ENCODE assay signal across 18 cellular contexts in the genomic region with DNA sequence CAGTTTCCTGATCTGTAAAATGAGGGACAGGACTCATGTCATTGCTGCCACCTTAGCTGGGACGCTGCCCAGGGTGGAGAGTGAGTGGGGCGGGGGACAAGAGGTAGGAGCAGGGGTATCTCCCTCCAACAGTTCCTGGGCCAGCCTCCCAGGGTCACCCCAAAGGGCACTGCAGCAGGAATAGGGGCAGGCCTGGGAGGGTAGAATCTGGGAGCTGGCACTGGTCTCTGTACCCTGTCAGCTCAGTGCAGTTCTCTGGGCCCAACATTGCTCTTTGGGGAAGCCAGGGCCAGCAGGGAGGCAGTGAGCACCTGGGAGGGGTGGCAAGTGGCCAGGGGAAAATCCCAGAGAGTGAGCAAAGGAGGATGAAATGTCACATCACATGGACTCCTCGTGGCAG. TPM values are rescaled to one million over a fixed set of nuclear protein-coding genes. Genes with fewer than 3 reads are reported as not detected.
DNase-seq lines count a peak whose midpoint lies in the region; ATAC-seq, FAIRE-seq and TF ChIP-seq lines count a peak whose summit lies in the region.
"Had no signal": no experiment of that assay in that cellular context is flagged by ENCODE, and none has a peak within 500 bp of the region (broad histone marks: within the 10 kb centered on the region; RNA-seq: fewer than 3 reads in every experiment).

No MANE protein-coding gene starts in this region.

- H4K91ac ChIP-seq in neuronal stem cell (ENCODE audit: low read depth, low read length, poor library complexity) = no peak overlapping the region

- WGBS in neuronal stem cell (ENCODE audit: extremely low coverage in 2 of 2, insufficient read length in 2 of 2, insufficient replicate concordance in 1 of 2), 2 donors = no CpG with 5 or more reads among the region's 3 CpGs

- no peak overlapping the region for H3K4me2 ChIP-seq in neuronal stem cell (ENCODE audit: insufficient read depth, low read length, poor library complexity, severe bottlenecking)
- H3K4me2 ChIP-seq: PC-9 had no signal

- peak overlapping the region; percentile 50 for H3K23ac ChIP-seq in neuronal stem cell (ENCODE audit: low read depth, low read length, poor library complexity)

- no peak overlapping the region for H2BK120ac ChIP-seq in neuronal stem cell (ENCODE audit: low read depth, low read length)

- H3K27me3 Mint-ChIP-seq in activated CD8-positive, alpha-beta memory T cell treated with anti-CD3 and anti-CD28 coated beads, Interleukin-2, amount 10 ng/mL, durations not matched to agents 7 days and 5 days = peaks cover 33% of the 10 kb centered on the region

- no peaks in the 10 kb centered on the region for H3K4me1 Mint-ChIP-seq in activated CD8-positive, alpha-beta memory T cell treated with anti-CD3 and anti-CD28 coated beads, Interleukin-2, amount 10 ng/mL, durations not matched to agents 7 days and 5 days
- H3K4me1 Mint-ChIP-seq: CD14-positive monocyte had no signal

- H3K27me3 ChIP-seq in neuronal stem cell (ENCODE audit: control insufficient read depth in 3 of 3, insufficient read depth in 3 of 3, low read depth in 1 of 3, low read length in 3 of 3) = peaks cover 0 to 85% (median 2%) of the 10 kb centered on the region in 3 experiments

- H3K36me3 ChIP-seq in neuronal stem cell (replicated peaks in 1 of 2; ENCODE audit: control insufficient read depth in 2 of 2, insufficient read depth in 2 of 2, low read length in 2 of 2) = no peaks in the 10 kb centered on the region

- DNase-seq in activated CD8-positive, alpha-beta memory T cell treated with anti-CD3 and anti-CD28 coated beads for 24 hours = peak; percentile 48
- DNase-seq in activated CD8-positive, alpha-beta memory T cell treated with anti-CD3 and anti-CD28 coated beads, Interleukin-2, amount 10 ng/mL, durations not matched to agents 7 days and 5 days = no peak
- DNase-seq in fibroblast of the aortic adventitia (ENCODE audit: low read depth) (peak; percentile 22), neuronal stem cell (ENCODE audit: low spot score) (no peak), ureter (ENCODE audit: low spot score) (peak; percentile 36), H54 (ENCODE audit: insufficient read length, low spot score) (no peak), GF-D8 (lab: John Stamatoyannopoulos, UW) (no peak), HTR-8/SVneo (ENCODE audit: insufficient read length, low spot score) (no peak)
- DNase-seq: HCEC 1CT, NCI-H1436, NCI-H345, NCI-H526 treated with DMSO at 0.1 percent for 48 hours, PC-9 had no signal

- TF ChIP-seq CTCF in fibroblast of the aortic adventitia (IDR thresholded peaks at IDR 0.05; ENCODE audit: insufficient read depth, low read length) = no peak

- TF ChIP-seq POLR2A in H54 (IDR thresholded peaks at IDR 0.05; ENCODE audit: low read depth, low read length) = no peak

- H3K27ac ChIP-seq in neuronal stem cell (replicated peaks; ENCODE audit: low read length) = no peak overlapping the region
- H3K27ac ChIP-seq: PC-9 had no signal

- no peak overlapping the region for H2BK12ac ChIP-seq in neuronal stem cell (ENCODE audit: low read length)

- FAIRE-seq in H54 (lab: Jason Lieb, UNC) (no peak), HTR-8/SVneo (lab: Jason Lieb, UNC) (no peak)
- FAIRE-seq: A204.1, GM12878, GM18507 had no signal

- no peaks in the 10 kb centered on the region for H3K79me1 ChIP-seq in neuronal stem cell (ENCODE audit: low read depth, low read length)

- H3K27ac Mint-ChIP-seq in activated CD8-positive, alpha-beta memory T cell treated with anti-CD3 and anti-CD28 coated beads, Interleukin-2, amount 10 ng/mL, durations not matched to agents 7 days and 5 days = no peak overlapping the region
- H3K27ac Mint-ChIP-seq: CD14-positive monocyte had no signal

- H2BK5ac ChIP-seq in neuronal stem cell (ENCODE audit: low read length) = no peak overlapping the region

- H2AK5ac ChIP-seq in neuronal stem cell (ENCODE audit: low read depth, low read length) = no peak overlapping the region

- no peak overlapping the region for H3K9ac ChIP-seq in neuronal stem cell (ENCODE audit: low read depth, low read length, poor library complexity)

- no peak overlapping the region for H3K4ac ChIP-seq in neuronal stem cell (ENCODE audit: low read length)

- H2BK15ac ChIP-seq in neuronal stem cell (ENCODE audit: low read length) = no peak overlapping the region

- ATAC-seq in activated CD8-positive, alpha-beta memory T cell treated with anti-CD3 and anti-CD28 coated beads, Interleukin-2, amount 10 ng/mL, durations not matched to agents 7 days and 5 days = no peak

- peaks cover 0 to 9% of the 10 kb centered on the region in 2 donors for H3K4me1 ChIP-seq in neuronal stem cell (ENCODE audit: control insufficient read depth in 2 of 2, insufficient read depth in 1 of 2, low read depth in 1 of 2, low read length in 2 of 2)
- H3K4me1 ChIP-seq: Caco-2 had no signal

- no peak overlapping the region for H3K18ac ChIP-seq in neuronal stem cell (ENCODE audit: low read length)

- no peak overlapping the region for H3K14ac ChIP-seq in neuronal stem cell (ENCODE audit: low read length)

- H3K9me3 ChIP-seq in neuronal stem cell (replicated peaks in 1 of 2; ENCODE audit: control insufficient read depth in 2 of 2, insufficient read depth in 1 of 2, low read depth in 1 of 2, low read length in 2 of 2) = no peaks in the 10 kb centered on the region
- H3K9me3 ChIP-seq: Caco-2 had no signal

- H3K4me3 ChIP-seq in fibroblast of the aortic adventitia (ENCODE audit: low read depth, low read length) (no peak overlapping the region), neuronal stem cell (ENCODE audit: low read length in 2 of 2) (no peak overlapping the region)
- H3K4me3 ChIP-seq: GM12878, PC-9 had no signal

- no peaks in the 10 kb centered on the region for H3K36me3 Mint-ChIP-seq in activated CD8-positive, alpha-beta memory T cell treated with anti-CD3 and anti-CD28 coated beads, Interleukin-2, amount 10 ng/mL, durations not matched to agents 7 days and 5 days
- H3K36me3 Mint-ChIP-seq: CD14-positive monocyte had no signal

- CTCF ChIA-PET in activated CD8-positive, alpha-beta memory T cell treated with anti-CD3 and anti-CD28 coated beads, Interleukin-2, amount 10 ng/mL, durations not matched to agents 7 days and 5 days (lab: Charles Lee) = interaction anchor here (0.5 to 0.8 kb wide), 3 partner anchors 13 to 123 kb away, joined by 3 to 4 read pairs (median 3); no protein-coding TSS in a partner anchor

- H3K4me3 Mint-ChIP-seq in activated CD8-positive, alpha-beta memory T cell treated with anti-CD3 and anti-CD28 coated beads, Interleukin-2, amount 10 ng/mL, durations not matched to agents 7 days and 5 days = no peak overlapping the region
- H3K4me3 Mint-ChIP-seq: CD14-positive monocyte had no signal

- H4K8ac ChIP-seq in neuronal stem cell (ENCODE audit: low read depth, low read length) = no peak overlapping the region

- no peaks in the 10 kb centered on the region for H3K9me3 Mint-ChIP-seq in activated CD8-positive, alpha-beta memory T cell treated with anti-CD3 and anti-CD28 coated beads, Interleukin-2, amount 10 ng/mL, durations not matched to agents 7 days and 5 days (ENCODE audit: low read depth)

- no peak overlapping the region for H2AFZ ChIP-seq in neuronal stem cell (ENCODE audit: low read length)
- H2AFZ ChIP-seq: PC-9 had no signal

RNA-seq across cellular contexts. Expression of a gene that starts 55.8 kb away (rescaled TPM):
- 10 to 100 TPM; 70.9 to 79.7 TPM for total RNA-seq in activated CD8-positive, alpha-beta memory T cell treated with anti-CD3 and anti-CD28 coated beads, Interleukin-2, amount 10 ng/mL, durations not matched to agents 7 days and 5 days
- total RNA-seq in fibroblast of the aortic adventitia (ENCODE audit: low replicate concordance) (18.4 and 40.9 TPM in 2 replicates), ureter (88.7 TPM)
- 15.5 TPM for polyA plus RNA-seq in neuronal stem cell (2013, experiment 1 of 2)
- 15.7 TPM for polyA plus RNA-seq in neuronal stem cell (2013, experiment 2 of 2)

Comparison
In these comparisons a context has a peak if more than half of its experiments do, and no peak if none do; other contexts are left out.
1. DNase-seq: peak in activated CD8-positive, alpha-beta memory T cell treated with anti-CD3 and anti-CD28 coated beads for 24 hours (single experiment), fibroblast of the aortic adventitia (single experiment) and ureter (single experiment); none in activated CD8-positive, alpha-beta memory T cell treated with anti-CD3 and anti-CD28 coated beads, Interleukin-2, amount 10 ng/mL, durations not matched to agents 7 days and 5 days (single experiment), neuronal stem cell (single experiment), H54 (single experiment), GF-D8 (single experiment) and HTR-8/SVneo (single experiment).